In genomic region chr12:93365616-93366015, GRCh38 we compare ENCODE assay signal across 1 cellular context.
TF ChIP-seq lines count a peak whose summit lies in the region.

No MANE protein-coding gene starts in this region.

TF ChIP-seq in endothelial cell of umbilical vein, 7 proteins besides CTCF, POLR2A, EP300 and RAD21 (continued from another document):
- TF ChIP-seq JUN (IDR thresholded peaks at IDR 0.05; ENCODE audit: borderline replicate concordance, insufficient read depth, insufficient read length, low read depth) = no peak
- no peak for TF ChIP-seq MYC (IDR thresholded peaks at IDR 0.05; ENCODE audit: low read depth, low read length)
